In the genomic region with DNA sequence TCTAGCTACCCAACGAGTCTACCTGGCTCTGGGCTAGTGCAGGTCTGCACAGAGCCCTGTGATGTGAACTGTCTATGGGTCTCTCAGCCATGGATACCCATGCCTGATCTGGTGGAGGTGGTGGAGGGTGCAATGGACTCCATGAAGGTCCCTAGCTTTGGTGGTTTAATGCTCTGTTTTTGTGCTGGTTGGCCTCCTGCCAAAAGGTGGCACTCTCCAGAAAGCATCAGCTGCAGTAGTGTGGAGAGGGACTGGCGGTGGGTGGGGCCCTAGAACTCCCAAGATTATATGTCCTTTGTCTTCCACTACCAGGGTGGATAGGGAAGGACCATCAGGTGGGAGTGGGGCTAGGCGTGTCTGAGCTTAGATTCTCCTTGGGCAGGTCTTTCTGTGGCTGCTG, we compare ENCODE assay signal across 33 cellular contexts.
"Had no signal": no experiment of that assay in that cellular context is flagged by ENCODE, and none has a peak within 500 bp of the region (broad histone marks: within the 10 kb centered on the region; RNA-seq: fewer than 3 reads in every experiment).

No MANE protein-coding gene starts in this region.

- H3K27me3 ChIP-seq: ascending aorta, cardiac muscle cell, colonic mucosa had no signal

- H3K9me3 ChIP-seq: ascending aorta, colonic mucosa had no signal

- H3K36me3 ChIP-seq: ascending aorta, cardiac muscle cell, colonic mucosa had no signal

- DNase-seq: activated CD4-positive, alpha-beta memory T cell treated with anti-CD3 and anti-CD28 coated beads, Interleukin-2, amount 10 ng/mL, durations not matched to agents 7 days and 5 days; activated CD4-positive, alpha-beta T cell treated with anti-CD3 and anti-CD28 coated beads for 1 hour; activated CD4-positive, alpha-beta T cell treated with anti-CD3 and anti-CD28 coated beads for 48 hours; activated CD4-positive, CD25-positive, alpha-beta regulatory T cell; activated CD8-positive, alpha-beta memory T cell treated with anti-CD3 and anti-CD28 coated beads for 24 hours; activated CD8-positive, alpha-beta memory T cell treated with anti-CD3 and anti-CD28 coated beads, Interleukin-2, amount 10 ng/mL, durations not matched to agents 7 days and 5 days; activated effector memory CD4-positive, alpha-beta T cell treated with anti-CD3 and anti-CD28 coated beads, Interleukin-2, amount 50 U/mL, for 16 hours; activated naive CD4-positive, alpha-beta T cell; activated naive CD8-positive, alpha-beta T cell treated with anti-CD3 and anti-CD28 coated beads, Interleukin-2, amount 10 ng/mL, durations not matched to agents 7 days and 5 days; activated T-cell treated with anti-CD3 and anti-CD28 coated beads, Interleukin-2, amount 50 U/mL, for 1 hour; activated T-cell treated with anti-CD3 and anti-CD28 coated beads, Interleukin-2, amount 50 U/mL, for 72 hours; amygdala; colonic mucosa; KG1; NCI-H1092 treated with DMSO at 0.1 percent for 48 hours; NCI-H1417; NCI-H146; NCI-H187; NCI-H2029 treated with DMSO at 0.1 percent for 48 hours; NCI-H2107; NCI-H226; NCI-H446 treated with DMSO at 0.1 percent for 48 hours; NCI-H524; NCI-H774; Right ventricle myocardium superior; SW 1271; T-helper 1 cell; T-helper 2 cell; T-helper 9 cell had no signal

- H3K4me1 ChIP-seq: ascending aorta, colonic mucosa had no signal

- ATAC-seq: activated CD8-positive, alpha-beta memory T cell treated with anti-CD3 and anti-CD28 coated beads, Interleukin-2, amount 10 ng/mL, durations not matched to agents 7 days and 5 days; activated T-cell treated with anti-CD3 and anti-CD28 coated beads, Interleukin-2, amount 50 U/mL, for 72 hours; activated T-helper 17 cell treated with anti-CD3 and anti-CD28 coated beads, Interleukin-2, amount 50 U/mL, for 72 hours had no signal

- H3K4me3 ChIP-seq: ascending aorta, cardiac muscle cell, colonic mucosa had no signal

- H3K27ac ChIP-seq: ascending aorta, cardiac muscle cell, colonic mucosa, VCaP had no signal
